Comparison of ENCODE assay signal across 5 cellular contexts in genomic region chr2:134825716-134826115, GRCh38. TPM values are rescaled to one million over a fixed set of nuclear protein-coding genes. Genes with fewer than 3 reads are reported as not detected.
"Had no signal": no experiment of that assay in that cellular context is flagged by ENCODE, and none has a peak within 500 bp of the region (broad histone marks: within the 10 kb centered on the region; RNA-seq: fewer than 3 reads in every experiment).

No MANE protein-coding gene starts in this region.

RNA-seq across cellular contexts. Expression of gene ACMSD, which starts 12.7 kb away (rescaled TPM):
- total RNA-seq: HepG2, HT-29, HT1080, IMR-90 had no signal
- polyA plus RNA-seq: HepG2, IgD-negative memory B cell, IMR-90 had no signal
